Comparison of ENCODE assay signal across 17 cellular contexts in genomic region chr2:222819722-222820333, GRCh38. TPM values are rescaled to one million over a fixed set of nuclear protein-coding genes. Genes with fewer than 3 reads are reported as not detected.
DNase-seq lines count a peak whose midpoint lies in the region; ATAC-seq lines count a peak whose summit lies in the region.
"Had no signal": no experiment of that assay in that cellular context is flagged by ENCODE, and none has a peak within 500 bp of the region (broad histone marks: within the 10 kb centered on the region; RNA-seq: fewer than 3 reads in every experiment).

No MANE protein-coding gene starts in this region.

- H3K27me3 ChIP-seq in CD8-positive, alpha-beta memory T cell (ENCODE audit: insufficient read depth, low read length, poor library complexity, severe bottlenecking), result no peaks in the 10 kb centered on the region
- H3K27me3 ChIP-seq: ascending aorta, pancreas, upper lobe of left lung had no signal

- H3K9me3 ChIP-seq in CD8-positive, alpha-beta memory T cell (ENCODE audit: low read length), result no peaks in the 10 kb centered on the region
- H3K9me3 ChIP-seq: ascending aorta, pancreas, upper lobe of left lung had no signal

- H3K36me3 ChIP-seq in CD8-positive, alpha-beta memory T cell (ENCODE audit: insufficient read depth, low read length), result no peaks in the 10 kb centered on the region
- H3K36me3 ChIP-seq: ascending aorta, pancreas, upper lobe of left lung had no signal

- ATAC-seq in GM21515 (IDR thresholded peaks at IDR 0.05; ENCODE audit: unreplicated experiment), result no peak
- ATAC-seq: activated T-cell treated with anti-CD3 and anti-CD28 coated beads, Interleukin-2, amount 50 U/mL, for 4 hours; pancreas; WTC11 had no signal

- H3K27ac ChIP-seq in CD8-positive, alpha-beta memory T cell (ENCODE audit: low read depth, low read length), result no peak overlapping the region
- H3K27ac ChIP-seq: 22Rv1, ascending aorta, pancreas, upper lobe of left lung had no signal

- DNase-seq in NOMO-1 treated with DMSO at 0.1 percent for 48 hours (lab: John Stamatoyannopoulos, UW; ENCODE audit: unreplicated experiment), result peak; percentile 8
- no peak for DNase-seq in NOMO-1 treated with dmso at 0.1 percent for 144 hours (lab: John Stamatoyannopoulos, UW; ENCODE audit: unreplicated experiment)
- DNase-seq in MV-4-11 (lab: John Stamatoyannopoulos, UW), result peak; percentile 33
- DNase-seq in dedifferentiated amniotic fluid mesenchymal stem cell (ENCODE audit: extremely low spot score), result peak; percentile 36
- DNase-seq in putamen (ENCODE audit: low spot score), result peak; percentile 63
- no peak for DNase-seq in CD8-positive, alpha-beta memory T cell
- DNase-seq in DMS114 treated with DMSO at 0.1 percent for 48 hours (lab: John Stamatoyannopoulos, UW; ENCODE audit: unreplicated experiment), result no peak
- DNase-seq: activated T-cell treated with anti-CD3 and anti-CD28 coated beads, Interleukin-2, amount 50 U/mL, for 4 hours; effector CD8-positive, alpha-beta T cell; NCI-H2029 treated with DMSO at 0.1 percent for 48 hours; pancreas; upper lobe of left lung had no signal

- H3K9me3 Mint-ChIP-seq in CD8-positive, alpha-beta memory T cell, result peaks cover 0 to 3% (median 0%) of the 10 kb centered on the region in 5 donors
- H3K9me3 Mint-ChIP-seq: activated T-cell treated with anti-CD3 and anti-CD28 coated beads, Interleukin-2, amount 50 U/mL, for 4 hours had no signal

- POLR2A ChIA-PET in CD8-positive, alpha-beta memory T cell (lab: Charles Lee), result no interaction called here

- H3K4me1 Mint-ChIP-seq in CD8-positive, alpha-beta memory T cell, result no peaks in the 10 kb centered on the region
- H3K4me1 Mint-ChIP-seq: WTC11 had no signal

- no peaks in the 10 kb centered on the region for H3K4me1 ChIP-seq in CD8-positive, alpha-beta memory T cell (ENCODE audit: insufficient read depth, low read length)
- H3K4me1 ChIP-seq: ascending aorta, pancreas, upper lobe of left lung had no signal

- no peaks in the 10 kb centered on the region for H3K36me3 Mint-ChIP-seq in CD8-positive, alpha-beta memory T cell

- peaks cover 1 to 11% of the 10 kb centered on the region in 2 donors for H3K27me3 Mint-ChIP-seq in CD8-positive, alpha-beta memory T cell

- H3K4me3 Mint-ChIP-seq in CD8-positive, alpha-beta memory T cell, result no peak overlapping the region
- H3K4me3 Mint-ChIP-seq: activated T-cell treated with anti-CD3 and anti-CD28 coated beads, Interleukin-2, amount 50 U/mL, for 4 hours; WTC11 had no signal

- no peak overlapping the region for H3K4me3 ChIP-seq in CD8-positive, alpha-beta memory T cell (ENCODE audit: low read length)
- H3K4me3 ChIP-seq: ascending aorta, lung, pancreas, upper lobe of left lung had no signal

- no peak overlapping the region for H3K27ac Mint-ChIP-seq in CD8-positive, alpha-beta memory T cell
- H3K27ac Mint-ChIP-seq: WTC11 had no signal

- CTCF ChIA-PET in CD8-positive, alpha-beta memory T cell (lab: Charles Lee), result no interaction called here

RNA-seq across cellular contexts. Expression of gene ACSL3, which starts 41.0 kb away (rescaled TPM):
- 10 to 100 TPM; 38.6 to 41.4 TPM for total RNA-seq in CD8-positive, alpha-beta memory T cell
- polyA plus RNA-seq in CD8-positive, alpha-beta memory T cell, result 27.7 TPM

Comparison
In these comparisons a context has a peak if more than half of its experiments do, and no peak if none do; other contexts are left out.
1. DNase-seq: peak in NOMO-1 treated with DMSO at 0.1 percent for 48 hours (single experiment), MV-4-11 (single experiment), dedifferentiated amniotic fluid mesenchymal stem cell (single experiment) and putamen (single experiment); none in NOMO-1 treated with dmso at 0.1 percent for 144 hours (single experiment), CD8-positive, alpha-beta memory T cell (0 of 5) and DMS114 treated with DMSO at 0.1 percent for 48 hours (single experiment).